Comparison of ENCODE assay signal across 2 cellular contexts in genomic region chr1:160987359-160988062, GRCh38.
A peak's percentile ranks its signal among the peaks of the same experiment; 100 is the strongest.
TF ChIP-seq lines count a peak whose summit lies in the region.

No MANE protein-coding gene starts in this region.

TF ChIP-seq in H1, 55 proteins besides CTCF, POLR2A, EP300 and RAD21:
- TF ChIP-seq TCF12 (IDR thresholded peaks at IDR 0.05; ENCODE audit: low read depth, low read length) (peak; percentile 54; the same call in 1 of the 2 replicates), CHD7 (IDR thresholded peaks at IDR 0.05; ENCODE audit: insufficient replicate concordance, low read length) (peak; percentile 38), KDM5A (IDR thresholded peaks at IDR 0.05; ENCODE audit: low read length) (no peak), RFX5 (IDR thresholded peaks at IDR 0.05; ENCODE audit: borderline replicate concordance, low read depth, low read length) (no peak), CHD2 (IDR thresholded peaks at IDR 0.05; ENCODE audit: low read length) (no peak), POU5F1 (IDR thresholded peaks at IDR 0.05; ENCODE audit: low read depth, low read length) (0 out of 2 replicates have a peak, but pooled peaks have one; percentile 44), TBP (IDR thresholded peaks at IDR 0.05; ENCODE audit: low read depth, low read length) (no peak), MAX (IDR thresholded peaks at IDR 0.05) (no peak), SIN3A (conservative IDR thresholded peaks at IDR 0.05 in 1 of 2, IDR thresholded peaks at IDR 0.05 in 1 of 2; ENCODE audit: low read depth in 1 of 2, low read length in 2 of 2) (no peak), SUZ12 (IDR thresholded peaks at IDR 0.05; ENCODE audit: low read length) (no peak)
TF ChIP-seq in H1: peak in this region for 3.

TF ChIP-seq in HEK293T, 16 proteins besides CTCF, POLR2A, EP300 and RAD21:
- no peak for TF ChIP-seq ARNT (IDR thresholded peaks at IDR 0.05)
- TF ChIP-seq CTBP1 (IDR thresholded peaks at IDR 0.05; ENCODE audit: borderline replicate concordance): no peak
- TF ChIP-seq PKNOX1 (IDR thresholded peaks at IDR 0.05): no peak
- no peak for TF ChIP-seq SP1 (IDR thresholded peaks at IDR 0.05)
TF ChIP-seq in HEK293T: peak in this region for 0.
